12 cellular contexts compared by ENCODE assay signal in genomic region chr6:107418118-107418517, GRCh38. TPM values are rescaled to one million over a fixed set of nuclear protein-coding genes. Genes with fewer than 3 reads are reported as not detected.
A peak's percentile ranks its signal among the peaks of the same experiment; 100 is the strongest.
DNase-seq lines count a peak whose midpoint lies in the region; ATAC-seq and TF ChIP-seq lines count a peak whose summit lies in the region.
"Had no signal": no experiment of that assay in that cellular context is flagged by ENCODE, and none has a peak within 500 bp of the region (broad histone marks: within the 10 kb centered on the region; RNA-seq: fewer than 3 reads in every experiment).

No MANE protein-coding gene starts in this region.

- no peaks in the 10 kb centered on the region for H3K36me3 ChIP-seq in endodermal cell (ENCODE audit: control insufficient read depth, insufficient read depth, low read length)
- peaks cover 0 to 5% (median 0%) of the 10 kb centered on the region in 6 donors for H3K36me3 ChIP-seq in spleen

- H3K27ac ChIP-seq in endodermal cell (ENCODE audit: low read depth, low read length) = no peak overlapping the region
- no peak overlapping the region for H3K27ac ChIP-seq in spleen
- H3K27ac ChIP-seq: BLaER1 treated with 17β-estradiol and CSF1 and Interleukin-3, amounts not matched to agents 10 nM and 100 nM had no signal

- CTCF ChIA-PET in activated CD8-positive, alpha-beta T cell treated with anti-CD3 and anti-CD28 coated beads for 36 hours (lab: Charles Lee) = interaction anchor here (2.1 kb wide), 1 partner anchor 9 kb away, joined by 5 read pairs; no protein-coding TSS in a partner anchor
- CTCF ChIA-PET in activated CD8-positive, alpha-beta T cell treated with anti-CD3 and anti-CD28 coated beads, Interleukin-2, amount 10 ng/mL, durations not matched to agents 7 days and 5 days (lab: Charles Lee) = interaction anchor here (1.6 kb wide), 1 partner anchor 100 kb away, joined by 3 read pairs; no protein-coding TSS in a partner anchor

- DNase-seq in activated CD8-positive, alpha-beta T cell treated with anti-CD3 and anti-CD28 coated beads for 36 hours = no peak
- DNase-seq in activated CD8-positive, alpha-beta T cell treated with anti-CD3 and anti-CD28 coated beads, Interleukin-2, amount 10 ng/mL, durations not matched to agents 7 days and 5 days = no peak
- DNase-seq in NCI-H82 (lab: John Stamatoyannopoulos, UW) = peak; percentile 48
- peak; percentile 63 for DNase-seq in endodermal cell
- DNase-seq in type B pancreatic cell (ENCODE audit: extremely low spot score, unreplicated experiment) = no peak
- DNase-seq in stimulated activated CD4-positive, alpha-beta T cell treated with anti-CD3 and anti-CD28 coated beads, Interleukin-1b, Interleukin-23, amount 100 ng/mL, for 48 hours = no peak
- DNase-seq in occipital lobe (lab: John Stamatoyannopoulos, UW) = no peak
- no peak for DNase-seq in spleen
- DNase-seq: stimulated activated CD4-positive, alpha-beta T cell treated with anti-CD3 and anti-CD28 coated beads, Interleukin-4, amount 100 ng/mL, for 4 hours had no signal

- H3K9me3 Mint-ChIP-seq in activated CD8-positive, alpha-beta T cell treated with anti-CD3 and anti-CD28 coated beads for 36 hours = no peaks in the 10 kb centered on the region
- H3K9me3 Mint-ChIP-seq in activated CD8-positive, alpha-beta T cell treated with anti-CD3 and anti-CD28 coated beads, Interleukin-2, amount 10 ng/mL, durations not matched to agents 7 days and 5 days (ENCODE audit: insufficient read depth) = no peaks in the 10 kb centered on the region
- H3K9me3 Mint-ChIP-seq in endodermal cell (no peaks in the 10 kb centered on the region), type B pancreatic cell (no peaks in the 10 kb centered on the region)

- 86 to 100% methylated on average over 1 of the region's 1 CpG for WGBS in endodermal cell (ENCODE audit: insufficient coverage in 1 of 2, insufficient read length in 1 of 2), 2 experiments
- 77 to 95% (median 92%) methylated on average over 1 of the region's 1 CpG for WGBS in spleen, 5 donors

- peaks cover 2% of the 10 kb centered on the region for H3K36me3 Mint-ChIP-seq in activated CD8-positive, alpha-beta T cell treated with anti-CD3 and anti-CD28 coated beads for 36 hours (ENCODE audit: low read depth)
- no peaks in the 10 kb centered on the region for H3K36me3 Mint-ChIP-seq in activated CD8-positive, alpha-beta T cell treated with anti-CD3 and anti-CD28 coated beads, Interleukin-2, amount 10 ng/mL, durations not matched to agents 7 days and 5 days (ENCODE audit: low read depth)
- H3K36me3 Mint-ChIP-seq in endodermal cell (ENCODE audit: low read depth) (no peaks in the 10 kb centered on the region), type B pancreatic cell (peaks cover 3% of the 10 kb centered on the region)

- no peaks in the 10 kb centered on the region for H3K27me3 Mint-ChIP-seq in activated CD8-positive, alpha-beta T cell treated with anti-CD3 and anti-CD28 coated beads for 36 hours
- no peaks in the 10 kb centered on the region for H3K27me3 Mint-ChIP-seq in activated CD8-positive, alpha-beta T cell treated with anti-CD3 and anti-CD28 coated beads, Interleukin-2, amount 10 ng/mL, durations not matched to agents 7 days and 5 days (ENCODE audit: low read depth)
- H3K27me3 Mint-ChIP-seq in endodermal cell (ENCODE audit: insufficient read depth) (no peaks in the 10 kb centered on the region), type B pancreatic cell (no peaks in the 10 kb centered on the region)
- H3K27me3 Mint-ChIP-seq: activated naive CD8-positive, alpha-beta T cell had no signal

- no peaks in the 10 kb centered on the region for H3K4me1 ChIP-seq in endodermal cell (ENCODE audit: control insufficient read depth, insufficient read depth, low read length)
- H3K4me1 ChIP-seq in spleen = peaks cover 0 to 7% (median 2%) of the 10 kb centered on the region in 6 donors

- H3K27me3 ChIP-seq in endodermal cell (ENCODE audit: control insufficient read depth, insufficient read depth, low read length, poor library complexity, severe bottlenecking) (no peaks in the 10 kb centered on the region), spleen (replicated peaks in 1 of 7) (no peaks in the 10 kb centered on the region)
- H3K27me3 ChIP-seq: BLaER1 treated with 17β-estradiol and CSF1 and Interleukin-3, amounts not matched to agents 10 nM and 100 nM had no signal

- no peak for ATAC-seq in activated CD8-positive, alpha-beta T cell treated with anti-CD3 and anti-CD28 coated beads for 36 hours
- no peak for ATAC-seq in activated CD8-positive, alpha-beta T cell treated with anti-CD3 and anti-CD28 coated beads, Interleukin-2, amount 10 ng/mL, durations not matched to agents 7 days and 5 days
- ATAC-seq: left lobe of liver had no signal

- no peak for TF ChIP-seq POLR2A in spleen (IDR thresholded peaks at IDR 0.05)

- POLR2A ChIA-PET in activated CD8-positive, alpha-beta T cell treated with anti-CD3 and anti-CD28 coated beads for 36 hours (lab: Charles Lee) = no interaction called here
- POLR2A ChIA-PET in activated CD8-positive, alpha-beta T cell treated with anti-CD3 and anti-CD28 coated beads, Interleukin-2, amount 10 ng/mL, durations not matched to agents 7 days and 5 days (lab: Charles Lee) = no interaction called here

- no peak overlapping the region for H3K9ac ChIP-seq in endodermal cell (ENCODE audit: extremely low read depth, low read length, poor library complexity, severe bottlenecking)
- H3K9ac ChIP-seq: BLaER1 treated with 17β-estradiol and CSF1 and Interleukin-3, amounts not matched to agents 10 nM and 100 nM had no signal

- H3K9me3 ChIP-seq in endodermal cell (ENCODE audit: control insufficient read depth, low read length) (no peaks in the 10 kb centered on the region), spleen (no peaks in the 10 kb centered on the region)

- intact Hi-C loops in activated CD8-positive, alpha-beta T cell treated with anti-CD3 and anti-CD28 coated beads for 36 hours (cut with micrococcal nuclease) = no loop called here
- intact Hi-C loops in spleen (cut with DNase I; ENCODE audit: low total_unique reads) = no loop called here

- peak; percentile 33 for TF ChIP-seq CTCF in activated CD8-positive, alpha-beta T cell treated with anti-CD3 and anti-CD28 coated beads for 36 hours (IDR thresholded peaks at IDR 0.05)
- TF ChIP-seq CTCF in endodermal cell (conservative IDR thresholded peaks at IDR 0.05) (peak; percentile 82), type B pancreatic cell (conservative IDR thresholded peaks at IDR 0.05) (peak; percentile 57), spleen (IDR thresholded peaks at IDR 0.05 in 8 of 11, conservative IDR thresholded peaks at IDR 0.05 in 3 of 11) (no peak)

- peaks cover 4% of the 10 kb centered on the region for H3K4me1 Mint-ChIP-seq in activated CD8-positive, alpha-beta T cell treated with anti-CD3 and anti-CD28 coated beads for 36 hours (ENCODE audit: low read depth)
- H3K4me1 Mint-ChIP-seq in activated CD8-positive, alpha-beta T cell treated with anti-CD3 and anti-CD28 coated beads, Interleukin-2, amount 10 ng/mL, durations not matched to agents 7 days and 5 days (ENCODE audit: low read depth) = no peaks in the 10 kb centered on the region
- peaks cover 2% of the 10 kb centered on the region for H3K4me1 Mint-ChIP-seq in endodermal cell
- peaks cover 16% of the 10 kb centered on the region for H3K4me1 Mint-ChIP-seq in type B pancreatic cell (ENCODE audit: unreplicated experiment)

- H3K27ac Mint-ChIP-seq in activated CD8-positive, alpha-beta T cell treated with anti-CD3 and anti-CD28 coated beads for 36 hours = no peak overlapping the region
- H3K27ac Mint-ChIP-seq in activated CD8-positive, alpha-beta T cell treated with anti-CD3 and anti-CD28 coated beads, Interleukin-2, amount 10 ng/mL, durations not matched to agents 7 days and 5 days = no peak overlapping the region
- H3K27ac Mint-ChIP-seq in endodermal cell (no peak overlapping the region), type B pancreatic cell (no peak overlapping the region)
- H3K27ac Mint-ChIP-seq: activated naive CD8-positive, alpha-beta T cell had no signal

- H3K4me3 ChIP-seq in endodermal cell (ENCODE audit: low read length) (no peak overlapping the region), spleen (no peak overlapping the region)
- H3K4me3 ChIP-seq: BLaER1 treated with 17β-estradiol and CSF1 and Interleukin-3, amounts not matched to agents 10 nM and 100 nM had no signal

- H3K4me3 Mint-ChIP-seq in activated CD8-positive, alpha-beta T cell treated with anti-CD3 and anti-CD28 coated beads for 36 hours = no peak overlapping the region
- H3K4me3 Mint-ChIP-seq in activated CD8-positive, alpha-beta T cell treated with anti-CD3 and anti-CD28 coated beads, Interleukin-2, amount 10 ng/mL, durations not matched to agents 7 days and 5 days = no peak overlapping the region
- no peak overlapping the region for H3K4me3 Mint-ChIP-seq in endodermal cell
- no peak overlapping the region for H3K4me3 Mint-ChIP-seq in type B pancreatic cell
- H3K4me3 Mint-ChIP-seq: activated naive CD8-positive, alpha-beta T cell had no signal

RNA-seq across cellular contexts. Expression of gene PDSS2, which starts 41.2 kb away (rescaled TPM):
- 10 to 100 TPM; 13.2 to 14.8 TPM for total RNA-seq in activated CD8-positive, alpha-beta T cell treated with anti-CD3 and anti-CD28 coated beads for 36 hours
- 10 to 100 TPM; 14.2 to 14.6 TPM for total RNA-seq in activated CD8-positive, alpha-beta T cell treated with anti-CD3 and anti-CD28 coated beads, Interleukin-2, amount 10 ng/mL, durations not matched to agents 7 days and 5 days
- 10 to 100 TPM in 1 of 2 donors, 1 to 10 TPM in 1; 8.2 to 13.7 TPM for total RNA-seq in endodermal cell
- polyA plus RNA-seq in endodermal cell (2013, experiment 1 of 2) = 11.3 TPM
- 10.0 TPM for polyA plus RNA-seq in endodermal cell (2013, experiment 2 of 2)
- total RNA-seq in type B pancreatic cell (ENCODE audit: low replicate concordance) = 15.2 and 16.1 TPM in 2 replicates
- 11.5 TPM for total RNA-seq in occipital lobe
- total RNA-seq in spleen = 10 to 100 TPM in 6 of 7 donors, 1 to 10 TPM in 1; 9.8 to 16.6 (median 13.3) TPM
- polyA plus RNA-seq in spleen = 1 to 10 TPM; 4.3 to 7.4 (median 6.3) TPM

Comparison
In these comparisons a context has a peak if more than half of its experiments do, and no peak if none do; other contexts are left out.
1. DNase-seq: peak in NCI-H82 (single experiment) and endodermal cell (single experiment); none in activated CD8-positive, alpha-beta T cell treated with anti-CD3 and anti-CD28 coated beads for 36 hours (single experiment), activated CD8-positive, alpha-beta T cell treated with anti-CD3 and anti-CD28 coated beads, Interleukin-2, amount 10 ng/mL, durations not matched to agents 7 days and 5 days (single experiment), type B pancreatic cell (single experiment), stimulated activated CD4-positive, alpha-beta T cell treated with anti-CD3 and anti-CD28 coated beads, Interleukin-1b, Interleukin-23, amount 100 ng/mL, for 48 hours (single experiment), occipital lobe (single experiment) and spleen (single experiment).
2. CTCF ChIP-seq: peak in activated CD8-positive, alpha-beta T cell treated with anti-CD3 and anti-CD28 coated beads for 36 hours (single experiment), endodermal cell (single experiment) and type B pancreatic cell (single experiment); none in spleen (0 of 11).